1 cellular context compared by ENCODE assay signal in the genomic region with DNA sequence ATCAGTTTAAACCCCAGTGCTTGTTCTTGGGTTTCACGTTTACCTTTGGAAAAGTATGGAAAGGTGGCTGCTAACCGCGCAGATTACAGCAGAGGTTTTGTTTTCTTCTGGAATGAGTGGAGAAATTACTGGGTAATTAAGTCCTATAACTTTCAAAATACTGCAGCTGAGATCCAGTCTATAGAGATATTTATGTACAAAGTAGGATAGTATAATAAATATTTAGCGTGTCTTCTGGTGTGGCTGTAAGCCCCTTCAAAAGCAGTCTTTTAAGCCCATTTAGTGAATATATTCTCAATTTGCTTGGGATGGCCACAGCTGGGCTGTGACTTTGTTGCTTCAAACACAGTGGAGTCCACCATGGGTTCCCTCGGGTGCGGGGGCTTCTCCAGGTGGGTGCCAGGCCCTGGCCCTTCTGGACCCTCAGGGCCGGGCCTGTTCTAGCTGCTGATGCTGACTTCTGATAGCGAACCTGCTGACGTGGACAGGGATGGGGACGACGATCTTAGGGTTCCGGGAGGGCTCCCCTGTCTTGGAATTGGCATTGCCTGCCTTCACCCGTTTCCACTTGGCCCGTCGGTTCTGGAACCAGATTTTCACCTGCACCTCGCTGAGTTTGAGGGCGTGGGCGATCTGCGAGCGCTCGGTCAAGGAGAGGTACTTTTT.
TF ChIP-seq lines count a peak whose summit lies in the region.

No MANE protein-coding gene starts in this region.

TF ChIP-seq in HepG2, 621 proteins besides CTCF, POLR2A, EP300 and RAD21:
- TF ChIP-seq, protein P1, sequence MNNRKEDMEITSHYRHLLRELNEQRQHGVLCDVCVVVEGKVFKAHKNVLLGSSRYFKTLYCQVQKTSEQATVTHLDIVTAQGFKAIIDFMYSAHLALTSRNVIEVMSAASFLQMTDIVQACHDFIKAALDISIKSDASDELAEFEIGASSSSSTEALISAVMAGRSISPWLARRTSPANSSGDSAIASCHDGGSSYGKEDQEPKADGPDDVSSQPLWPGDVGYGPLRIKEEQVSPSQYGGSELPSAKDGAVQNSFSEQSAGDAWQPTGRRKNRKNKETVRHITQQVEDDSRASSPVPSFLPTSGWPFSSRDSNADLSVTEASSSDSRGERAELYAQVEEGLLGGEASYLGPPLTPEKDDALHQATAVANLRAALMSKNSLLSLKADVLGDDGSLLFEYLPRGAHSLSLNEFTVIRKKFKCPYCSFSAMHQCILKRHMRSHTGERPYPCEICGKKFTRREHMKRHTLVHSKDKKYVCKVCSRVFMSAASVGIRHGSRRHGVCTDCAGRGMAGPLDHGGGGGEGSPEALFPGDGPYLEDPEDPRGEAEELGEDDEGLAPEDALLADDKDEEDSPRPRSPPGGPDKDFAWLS (CRISPR knock-in tag; IDR thresholded peaks at IDR 0.05; ENCODE audit: borderline replicate concordance): no peak
- no peak for TF ChIP-seq PTBP1 (IDR thresholded peaks at IDR 0.05; ENCODE audit: low read depth, low read length, poor library complexity, severe bottlenecking)
- 0 out of 2 replicates have a peak, but pooled peaks have one; percentile 25 for TF ChIP-seq EZH2 (conservative IDR thresholded peaks at IDR 0.05; ENCODE audit: low read depth, low read length)
- TF ChIP-seq, protein P2, sequence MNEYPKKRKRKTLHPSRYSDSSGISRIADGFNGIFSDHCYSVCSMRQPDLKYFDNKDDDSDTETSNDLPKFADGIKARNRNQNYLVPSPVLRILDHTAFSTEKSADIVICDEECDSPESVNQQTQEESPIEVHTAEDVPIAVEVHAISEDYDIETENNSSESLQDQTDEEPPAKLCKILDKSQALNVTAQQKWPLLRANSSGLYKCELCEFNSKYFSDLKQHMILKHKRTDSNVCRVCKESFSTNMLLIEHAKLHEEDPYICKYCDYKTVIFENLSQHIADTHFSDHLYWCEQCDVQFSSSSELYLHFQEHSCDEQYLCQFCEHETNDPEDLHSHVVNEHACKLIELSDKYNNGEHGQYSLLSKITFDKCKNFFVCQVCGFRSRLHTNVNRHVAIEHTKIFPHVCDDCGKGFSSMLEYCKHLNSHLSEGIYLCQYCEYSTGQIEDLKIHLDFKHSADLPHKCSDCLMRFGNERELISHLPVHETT (CRISPR knock-in tag; conservative IDR thresholded peaks at IDR 0.05): no peak
- no peak for TF ChIP-seq ZNF446 (CRISPR knock-in tag; IDR thresholded peaks at IDR 0.05)
- no peak for TF ChIP-seq ELF3 (CRISPR knock-in tag; IDR thresholded peaks at IDR 0.05)
- TF ChIP-seq ETV6 (CRISPR knock-in tag; conservative IDR thresholded peaks at IDR 0.05): no peak
- TF ChIP-seq, protein P3, sequence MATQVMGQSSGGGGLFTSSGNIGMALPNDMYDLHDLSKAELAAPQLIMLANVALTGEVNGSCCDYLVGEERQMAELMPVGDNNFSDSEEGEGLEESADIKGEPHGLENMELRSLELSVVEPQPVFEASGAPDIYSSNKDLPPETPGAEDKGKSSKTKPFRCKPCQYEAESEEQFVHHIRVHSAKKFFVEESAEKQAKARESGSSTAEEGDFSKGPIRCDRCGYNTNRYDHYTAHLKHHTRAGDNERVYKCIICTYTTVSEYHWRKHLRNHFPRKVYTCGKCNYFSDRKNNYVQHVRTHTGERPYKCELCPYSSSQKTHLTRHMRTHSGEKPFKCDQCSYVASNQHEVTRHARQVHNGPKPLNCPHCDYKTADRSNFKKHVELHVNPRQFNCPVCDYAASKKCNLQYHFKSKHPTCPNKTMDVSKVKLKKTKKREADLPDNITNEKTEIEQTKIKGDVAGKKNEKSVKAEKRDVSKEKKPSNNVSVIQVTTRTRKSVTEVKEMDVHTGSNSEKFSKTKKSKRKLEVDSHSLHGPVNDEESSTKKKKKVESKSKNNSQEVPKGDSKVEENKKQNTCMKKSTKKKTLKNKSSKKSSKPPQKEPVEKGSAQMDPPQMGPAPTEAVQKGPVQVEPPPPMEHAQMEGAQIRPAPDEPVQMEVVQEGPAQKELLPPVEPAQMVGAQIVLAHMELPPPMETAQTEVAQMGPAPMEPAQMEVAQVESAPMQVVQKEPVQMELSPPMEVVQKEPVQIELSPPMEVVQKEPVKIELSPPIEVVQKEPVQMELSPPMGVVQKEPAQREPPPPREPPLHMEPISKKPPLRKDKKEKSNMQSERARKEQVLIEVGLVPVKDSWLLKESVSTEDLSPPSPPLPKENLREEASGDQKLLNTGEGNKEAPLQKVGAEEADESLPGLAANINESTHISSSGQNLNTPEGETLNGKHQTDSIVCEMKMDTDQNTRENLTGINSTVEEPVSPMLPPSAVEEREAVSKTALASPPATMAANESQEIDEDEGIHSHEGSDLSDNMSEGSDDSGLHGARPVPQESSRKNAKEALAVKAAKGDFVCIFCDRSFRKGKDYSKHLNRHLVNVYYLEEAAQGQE (IDR thresholded peaks at IDR 0.05; ENCODE audit: borderline replicate concordance in 1 of 2, low read depth in 1 of 2, low read length in 2 of 2): no peak
- no peak for TF ChIP-seq NFE2 (CRISPR knock-in tag; IDR thresholded peaks at IDR 0.05)
- TF ChIP-seq, protein P4, sequence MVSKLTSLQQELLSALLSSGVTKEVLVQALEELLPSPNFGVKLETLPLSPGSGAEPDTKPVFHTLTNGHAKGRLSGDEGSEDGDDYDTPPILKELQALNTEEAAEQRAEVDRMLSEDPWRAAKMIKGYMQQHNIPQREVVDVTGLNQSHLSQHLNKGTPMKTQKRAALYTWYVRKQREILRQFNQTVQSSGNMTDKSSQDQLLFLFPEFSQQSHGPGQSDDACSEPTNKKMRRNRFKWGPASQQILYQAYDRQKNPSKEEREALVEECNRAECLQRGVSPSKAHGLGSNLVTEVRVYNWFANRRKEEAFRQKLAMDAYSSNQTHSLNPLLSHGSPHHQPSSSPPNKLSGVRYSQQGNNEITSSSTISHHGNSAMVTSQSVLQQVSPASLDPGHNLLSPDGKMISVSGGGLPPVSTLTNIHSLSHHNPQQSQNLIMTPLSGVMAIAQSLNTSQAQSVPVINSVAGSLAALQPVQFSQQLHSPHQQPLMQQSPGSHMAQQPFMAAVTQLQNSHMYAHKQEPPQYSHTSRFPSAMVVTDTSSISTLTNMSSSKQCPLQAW (CRISPR knock-in tag; IDR thresholded peaks at IDR 0.05): no peak
- peak; percentile 46 for TF ChIP-seq CBX2 (IDR thresholded peaks at IDR 0.05; ENCODE audit: low read depth, low read length)
- TF ChIP-seq CBX2 (CRISPR knock-in tag; IDR thresholded peaks at IDR 0.05; ENCODE audit: low read depth): no peak; the same call in 1 of the 2 replicates
- TF ChIP-seq ZNF781 (CRISPR knock-in tag; IDR thresholded peaks at IDR 0.05; ENCODE audit: borderline replicate concordance, not compliant biosample characterization): no peak
- TF ChIP-seq, protein P5, sequence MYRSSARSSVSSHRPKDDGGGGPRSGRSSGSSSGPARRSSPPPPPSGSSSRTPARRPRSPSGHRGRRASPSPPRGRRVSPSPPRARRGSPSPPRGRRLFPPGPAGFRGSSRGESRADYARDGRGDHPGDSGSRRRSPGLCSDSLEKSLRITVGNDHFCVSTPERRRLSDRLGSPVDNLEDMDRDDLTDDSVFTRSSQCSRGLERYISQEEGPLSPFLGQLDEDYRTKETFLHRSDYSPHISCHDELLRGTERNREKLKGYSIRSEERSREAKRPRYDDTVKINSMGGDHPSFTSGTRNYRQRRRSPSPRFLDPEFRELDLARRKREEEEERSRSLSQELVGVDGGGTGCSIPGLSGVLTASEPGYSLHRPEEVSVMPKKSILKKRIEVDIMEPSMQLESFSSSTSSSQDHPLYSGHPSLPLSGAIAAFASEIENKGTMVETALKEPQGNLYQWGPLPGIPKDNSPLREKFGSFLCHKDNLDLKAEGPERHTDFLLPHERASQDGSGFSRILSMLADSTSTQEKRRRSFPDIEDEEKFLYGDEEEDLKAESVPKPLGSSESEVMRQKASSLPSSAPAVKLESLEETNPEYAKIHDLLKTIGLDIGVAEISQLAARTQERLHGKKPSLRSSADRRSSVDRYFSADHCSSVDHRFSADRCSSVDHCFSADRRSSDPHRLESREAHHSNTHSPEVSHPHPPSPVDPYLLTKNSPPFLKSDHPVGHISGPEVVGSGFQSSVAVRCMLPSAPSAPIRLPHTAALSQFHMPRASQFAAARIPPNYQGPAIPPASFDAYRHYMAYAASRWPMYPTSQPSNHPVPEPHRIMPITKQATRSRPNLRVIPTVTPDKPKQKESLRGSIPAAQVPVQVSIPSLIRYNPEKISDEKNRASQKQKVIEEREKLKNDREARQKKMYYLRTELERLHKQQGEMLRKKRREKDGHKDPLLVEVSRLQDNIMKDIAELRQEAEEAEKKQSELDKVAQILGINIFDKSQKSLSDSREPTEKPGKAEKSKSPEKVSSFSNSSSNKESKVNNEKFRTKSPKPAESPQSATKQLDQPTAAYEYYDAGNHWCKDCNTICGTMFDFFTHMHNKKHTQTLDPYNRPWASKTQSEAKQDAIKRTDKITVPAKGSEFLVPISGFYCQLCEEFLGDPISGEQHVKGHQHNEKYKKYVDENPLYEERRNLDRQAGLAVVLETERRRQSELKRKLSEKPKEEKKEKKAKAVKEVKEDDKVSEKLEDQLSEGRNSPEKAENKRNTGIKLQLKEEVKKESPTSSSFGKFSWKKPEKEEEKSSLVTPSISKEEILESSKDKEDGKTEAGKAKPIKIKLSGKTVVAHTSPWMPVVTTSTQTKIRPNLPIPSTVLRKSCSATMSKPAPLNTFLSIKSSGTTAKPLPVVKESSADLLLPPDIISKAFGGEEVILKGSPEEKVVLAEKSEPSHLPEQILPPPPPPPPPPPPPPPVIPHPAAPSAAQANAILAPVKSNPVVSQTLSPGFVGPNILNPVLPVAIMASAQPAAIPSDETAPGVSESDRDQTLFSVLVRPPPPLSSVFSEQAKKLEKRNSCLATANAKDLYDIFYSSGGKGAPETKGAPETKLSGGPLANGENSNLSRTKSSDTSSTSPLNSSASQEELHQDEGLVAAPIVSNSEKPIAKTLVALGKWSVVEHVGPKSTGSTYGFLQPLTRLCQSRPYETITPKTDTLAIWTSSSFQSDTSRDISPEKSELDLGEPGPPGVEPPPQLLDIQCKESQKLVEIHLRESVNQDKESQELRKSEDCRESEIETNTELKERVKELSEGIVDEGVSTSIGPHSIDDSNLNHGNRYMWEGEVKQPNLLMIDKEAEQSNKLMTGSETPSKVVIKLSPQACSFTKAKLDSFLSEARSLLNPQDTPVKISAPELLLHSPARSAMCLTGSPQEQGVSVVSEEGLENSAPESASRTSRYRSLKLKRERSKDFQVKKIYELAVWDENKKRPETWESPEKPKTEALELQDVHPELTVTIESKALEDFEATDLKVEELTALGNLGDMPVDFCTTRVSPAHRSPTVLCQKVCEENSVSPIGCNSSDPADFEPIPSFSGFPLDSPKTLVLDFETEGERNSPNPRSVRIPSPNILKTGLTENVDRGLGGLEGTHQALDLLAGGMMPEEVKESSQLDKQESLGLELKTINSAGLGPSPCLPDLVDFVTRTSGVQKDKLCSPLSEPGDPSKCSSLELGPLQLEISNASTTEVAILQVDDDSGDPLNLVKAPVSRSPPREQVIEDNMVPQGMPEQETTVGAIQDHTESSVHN (CRISPR knock-in tag; IDR thresholded peaks at IDR 0.05): no peak
- TF ChIP-seq, protein P6, sequence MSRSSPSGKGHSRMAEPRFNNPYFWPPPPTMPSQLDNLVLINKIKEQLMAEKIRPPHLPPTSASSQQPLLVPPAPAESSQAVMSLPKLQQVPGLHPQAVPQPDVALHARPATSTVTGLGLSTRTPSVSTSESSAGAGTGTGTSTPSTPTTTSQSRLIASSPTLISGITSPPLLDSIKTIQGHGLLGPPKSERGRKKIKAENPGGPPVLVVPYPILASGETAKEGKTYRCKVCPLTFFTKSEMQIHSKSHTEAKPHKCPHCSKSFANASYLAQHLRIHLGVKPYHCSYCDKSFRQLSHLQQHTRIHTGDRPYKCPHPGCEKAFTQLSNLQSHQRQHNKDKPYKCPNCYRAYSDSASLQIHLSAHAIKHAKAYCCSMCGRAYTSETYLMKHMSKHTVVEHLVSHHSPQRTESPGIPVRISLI (CRISPR knock-in tag; IDR thresholded peaks at IDR 0.05; ENCODE audit: borderline replicate concordance): no peak
